In the genomic region with DNA sequence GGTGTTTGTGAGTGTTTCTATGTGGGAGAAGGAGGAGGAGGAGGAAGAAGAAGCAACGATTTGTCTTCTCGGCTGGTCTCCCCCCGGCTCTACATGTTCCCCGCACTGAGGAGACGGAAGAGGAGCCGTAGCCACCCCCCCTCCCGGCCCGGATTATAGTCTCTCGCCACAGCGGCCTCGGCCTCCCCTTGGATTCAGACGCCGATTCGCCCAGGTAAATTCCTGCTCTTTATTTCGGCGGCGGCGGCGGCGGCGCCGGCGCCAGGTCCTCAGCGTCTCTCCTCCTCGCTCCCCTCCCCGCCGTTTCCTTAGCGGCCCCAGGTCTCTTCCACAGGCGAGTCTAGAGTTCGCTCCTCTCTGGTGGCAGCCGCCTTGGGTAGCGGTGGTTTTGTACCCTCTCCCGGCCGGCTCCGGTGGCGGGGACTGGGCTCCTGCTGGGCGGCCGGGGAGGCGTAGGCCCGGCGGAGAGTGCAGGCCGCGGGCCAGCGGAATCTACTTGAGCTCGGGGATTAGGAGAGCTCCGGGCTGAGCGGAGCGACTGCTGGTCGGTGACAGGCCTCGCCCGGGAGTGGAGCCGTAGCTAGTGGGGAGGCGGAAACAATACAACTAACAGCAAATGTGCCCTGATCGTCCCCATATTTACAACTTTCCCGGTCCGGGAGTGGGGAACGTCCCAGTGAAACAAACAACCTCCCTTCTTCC, we compare ENCODE assay signal across 1 cellular context.
A peak's percentile ranks its signal among the peaks of the same experiment; 100 is the strongest.
TF ChIP-seq lines count a peak whose summit lies in the region.

No MANE protein-coding gene starts in this region.

TF ChIP-seq in K562, 482 proteins besides CTCF, POLR2A, EP300 and RAD21 (continued from another document and continues in another):
- TF ChIP-seq MGA (IDR thresholded peaks at IDR 0.05) (no peak), CCNT2 (IDR thresholded peaks at IDR 0.05; ENCODE audit: borderline replicate concordance, extremely low read depth, insufficient read length, low read depth, low read length) (peak; percentile 70), ZNF589 (CRISPR knock-in tag; IDR thresholded peaks at IDR 0.05; ENCODE audit: low read depth) (no peak), STAT5B (CRISPR knock-in tag; IDR thresholded peaks at IDR 0.05) (no peak), CBX2 (IDR thresholded peaks at IDR 0.05; ENCODE audit: insufficient read depth, low read length, poor library complexity, severe bottlenecking) (no peak), SIX5 (IDR thresholded peaks at IDR 0.05; ENCODE audit: borderline replicate concordance in 1 of 2, insufficient read depth in 1 of 2, low read depth in 1 of 2, low read length in 2 of 2) (no peak), MLLT1 (IDR thresholded peaks at IDR 0.05) (peak; percentile 73 to 74; a peak in 3 of 4 replicates), ASH1L (IDR thresholded peaks at IDR 0.05; ENCODE audit: borderline replicate concordance, low read depth, partially characterized antibody) (no peak), ZNF217 (CRISPR knock-in tag; IDR thresholded peaks at IDR 0.05) (no peak), HIVEP1 (CRISPR knock-in tag; IDR thresholded peaks at IDR 0.05) (no peak), KDM4B (IDR thresholded peaks at IDR 0.05; ENCODE audit: borderline replicate concordance in 2 of 2, low read depth in 1 of 2) (no peak), MCM5 (IDR thresholded peaks at IDR 0.05; ENCODE audit: low read depth) (no peak), PHF8 (IDR thresholded peaks at IDR 0.05; ENCODE audit: borderline replicate concordance, low read length) (peak; percentile 85), HNRNPUL1 (IDR thresholded peaks at IDR 0.05; ENCODE audit: low read length) (no peak), ZFP36 (IDR thresholded peaks at IDR 0.05; ENCODE audit: low read depth, low read length, partially characterized antibody) (no peak), CTCFL (IDR thresholded peaks at IDR 0.05; ENCODE audit: borderline replicate concordance, insufficient read depth, low read depth, low read length, poor library complexity, severe bottlenecking) (no peak), PPARD (CRISPR knock-in tag; IDR thresholded peaks at IDR 0.05) (no peak), HSF4 (CRISPR knock-in tag; IDR thresholded peaks at IDR 0.05; ENCODE audit: borderline replicate concordance) (no peak), RBM25 (IDR thresholded peaks at IDR 0.05; ENCODE audit: low read depth, low read length, severe bottlenecking) (no peak), E2F8 (IDR thresholded peaks at IDR 0.05; ENCODE audit: low read depth, partially characterized antibody) (no peak), ZNF277 (CRISPR knock-in tag; IDR thresholded peaks at IDR 0.05; ENCODE audit: borderline replicate concordance) (no peak), MXI1 (IDR thresholded peaks at IDR 0.05; ENCODE audit: low read depth, low read length) (0 out of 2 replicates have a peak, but pooled peaks have one; percentile 17), CREB1 (IDR thresholded peaks at IDR 0.05) (no peak), CREB1 (CRISPR knock-in tag; IDR thresholded peaks at IDR 0.05) (0 out of 2 replicates have a peak, but pooled peaks have one; percentile 25), RBBP5 (IDR thresholded peaks at IDR 0.05; ENCODE audit: borderline replicate concordance, insufficient read depth, low read length, poor library complexity, severe bottlenecking) (peak; percentile 92), HDAC1 (IDR thresholded peaks at IDR 0.05) (no peak; a peak in 1 of 4 replicates), CREB3 (tag; conservative IDR thresholded peaks at IDR 0.05; ENCODE audit: low read depth) (no peak), SRSF1 (IDR thresholded peaks at IDR 0.05; ENCODE audit: low read depth, low read length) (0 out of 2 replicates have a peak, but pooled peaks have one; percentile 61)
- TF ChIP-seq, protein P1, sequence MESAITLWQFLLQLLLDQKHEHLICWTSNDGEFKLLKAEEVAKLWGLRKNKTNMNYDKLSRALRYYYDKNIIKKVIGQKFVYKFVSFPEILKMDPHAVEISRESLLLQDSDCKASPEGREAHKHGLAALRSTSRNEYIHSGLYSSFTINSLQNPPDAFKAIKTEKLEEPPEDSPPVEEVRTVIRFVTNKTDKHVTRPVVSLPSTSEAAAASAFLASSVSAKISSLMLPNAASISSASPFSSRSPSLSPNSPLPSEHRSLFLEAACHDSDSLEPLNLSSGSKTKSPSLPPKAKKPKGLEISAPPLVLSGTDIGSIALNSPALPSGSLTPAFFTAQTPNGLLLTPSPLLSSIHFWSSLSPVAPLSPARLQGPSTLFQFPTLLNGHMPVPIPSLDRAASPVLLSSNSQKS (CRISPR knock-in tag; IDR thresholded peaks at IDR 0.05): no peak
